ENCODE assay signal across 33 cellular contexts in the genomic region with DNA sequence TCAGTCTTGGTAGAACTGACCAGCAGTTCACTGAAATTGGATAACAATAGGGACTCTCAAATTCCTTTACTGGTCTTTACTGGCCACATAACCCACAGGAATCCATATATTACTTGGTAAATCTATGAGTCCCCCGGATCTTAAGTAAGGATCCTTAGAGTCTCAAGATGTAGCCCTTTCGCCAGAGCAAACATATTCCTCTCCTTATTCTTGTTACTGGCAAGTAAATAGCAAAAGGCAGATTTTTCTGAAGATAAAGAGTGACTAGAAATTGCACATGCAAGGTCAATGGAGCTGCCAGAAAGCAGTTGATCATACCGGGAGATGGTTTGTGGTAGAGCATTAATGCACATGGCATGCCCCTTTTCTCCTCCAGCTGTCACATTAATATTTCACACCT.
A peak's percentile ranks its signal among the peaks of the same experiment; 100 is the strongest.
DNase-seq lines count a peak whose midpoint lies in the region; ATAC-seq, FAIRE-seq and TF ChIP-seq lines count a peak whose summit lies in the region.
"Had no signal": no experiment of that assay in that cellular context is flagged by ENCODE, and none has a peak within 500 bp of the region (broad histone marks: within the 10 kb centered on the region; RNA-seq: fewer than 3 reads in every experiment).

No MANE protein-coding gene starts in this region.

- H3K27me3 ChIP-seq in astrocyte (ENCODE audit: insufficient read depth, low read length) (no peaks in the 10 kb centered on the region), gastrocnemius medialis (no peaks in the 10 kb centered on the region)
- H3K27me3 ChIP-seq: BLaER1 treated with 17β-estradiol and CSF1 and Interleukin-3, amounts not matched to agents 10 nM and 100 nM; colonic mucosa; neutrophil; right lobe of liver; tibial artery; vagina had no signal

- no peaks in the 10 kb centered on the region for H3K79me2 ChIP-seq in astrocyte (ENCODE audit: insufficient read depth, low read length)

- no peaks in the 10 kb centered on the region for H3K36me3 ChIP-seq in astrocyte (ENCODE audit: insufficient read depth, low read length)
- no peaks in the 10 kb centered on the region for H3K36me3 ChIP-seq in gastrocnemius medialis
- H3K36me3 ChIP-seq: BLaER1 treated with 17β-estradiol and CSF1 and Interleukin-3, amounts not matched to agents 10 nM and 100 nM; colonic mucosa; neutrophil; prostate gland; right lobe of liver; tibial artery; vagina had no signal

- H3K9ac ChIP-seq in astrocyte (ENCODE audit: low read length), result no peak overlapping the region
- H3K9ac ChIP-seq: BLaER1 treated with 17β-estradiol and CSF1 and Interleukin-3, amounts not matched to agents 10 nM and 100 nM had no signal

- DNase-seq in AG10803 (ENCODE audit: low read depth) (peak; percentile 95), HT1080 (ENCODE audit: low read depth) (peak; percentile 47), astrocyte (ENCODE audit: low read depth) (peak; percentile 99), fibroblast of pulmonary artery (ENCODE audit: low read depth) (peak; percentile 58), kidney glomerular epithelial cell (lab: John Stamatoyannopoulos, UW) (no peak), gastrocnemius medialis (no peak)
- DNase-seq: activated CD4-positive, alpha-beta memory T cell treated with anti-CD3 and anti-CD28 coated beads for 36 hours; activated CD4-positive, alpha-beta T cell treated with anti-CD3 and anti-CD28 coated beads for 1 hour; activated naive CD4-positive, alpha-beta T cell treated with Interleukin-2 at 50 U/mL for 16 hours; colonic mucosa; DMS153; effector CD8-positive, alpha-beta T cell; foreskin fibroblast; head of caudate nucleus; NCI-H1092; NCI-H1694 treated with DMSO at 0.1 percent for 48 hours; NCI-H2171; NCI-H510A treated with DMSO at 0.1 percent for 48 hours; OCI-M1; right lobe of liver; stimulated activated CD4-positive, alpha-beta T cell treated with anti-CD3 and anti-CD28 coated beads, Interleukin-4, amount 100 ng/mL, for 1 hour; tibial artery had no signal

- in situ Hi-C loops in gastrocnemius medialis (cut with MboI; ENCODE audit: low sequenced_read_pairs in 4 of 4), result no loop called here

- no peak overlapping the region for H3K4me3 ChIP-seq in AG10803 (ENCODE audit: low read length)
- H3K4me3 ChIP-seq in astrocyte (ENCODE audit: insufficient read depth, low read depth, low read length), result no peak overlapping the region
- H3K4me3 ChIP-seq in fibroblast of pulmonary artery (replicated peaks; ENCODE audit: low read depth, low read length), result no peak overlapping the region
- H3K4me3 ChIP-seq in gastrocnemius medialis, result no peak overlapping the region
- H3K4me3 ChIP-seq: A549; BLaER1 treated with 17β-estradiol and CSF1 and Interleukin-3, amounts not matched to agents 10 nM and 100 nM; colonic mucosa; prostate gland; right lobe of liver; tibial artery; vagina had no signal

- no peak for TF ChIP-seq CTCF in AG10803 (conservative IDR thresholded peaks at IDR 0.05; ENCODE audit: low read length)
- no peak for TF ChIP-seq CTCF in astrocyte (IDR thresholded peaks at IDR 0.05; ENCODE audit: insufficient read depth, low read depth, low read length)
- TF ChIP-seq CTCF in fibroblast of pulmonary artery (IDR thresholded peaks at IDR 0.05; ENCODE audit: low read length, missing control alignments), result no peak
- no peak for TF ChIP-seq CTCF in gastrocnemius medialis (IDR thresholded peaks at IDR 0.05 in 4 of 5, conservative IDR thresholded peaks at IDR 0.05 in 1 of 5)

- H3K27ac Mint-ChIP-seq in astrocyte (ENCODE audit: unreplicated experiment), result peak overlapping the region; percentile 67
- H3K27ac Mint-ChIP-seq: activated CD4-positive, alpha-beta memory T cell treated with anti-CD3 and anti-CD28 coated beads for 36 hours; T-helper 2 cell treated with Interferon-gamma antibody and Interleukin-4, amounts not matched to agents 5 μg/mL and 100 μg/mL, for 36 hours had no signal

- TF ChIP-seq POLR2A in gastrocnemius medialis (IDR thresholded peaks at IDR 0.05), result no peak

- no peaks in the 10 kb centered on the region for H4K20me1 ChIP-seq in astrocyte (ENCODE audit: insufficient read depth, low read length)
- H4K20me1 ChIP-seq: BLaER1 treated with 17β-estradiol and CSF1 and Interleukin-3, amounts not matched to agents 10 nM and 100 nM had no signal

- peaks cover 28% of the 10 kb centered on the region for H3K4me1 Mint-ChIP-seq in astrocyte (ENCODE audit: low read depth, unreplicated experiment)

- no peak for FAIRE-seq in astrocyte (lab: Jason Lieb, UNC)
- FAIRE-seq: A549, bronchial epithelial cell, keratinocyte had no signal

- H2AFZ ChIP-seq in astrocyte (ENCODE audit: low read depth, low read length), result no peak overlapping the region

- H3K4me1 ChIP-seq in astrocyte (ENCODE audit: insufficient read depth, low read length) (peaks cover 11% of the 10 kb centered on the region), gastrocnemius medialis (no peaks in the 10 kb centered on the region)
- H3K4me1 ChIP-seq: A549; BLaER1 treated with 17β-estradiol and CSF1 and Interleukin-3, amounts not matched to agents 10 nM and 100 nM; colonic mucosa; prostate gland; right lobe of liver; tibial artery; vagina had no signal

- H3K36me3 Mint-ChIP-seq in astrocyte (ENCODE audit: low read depth, unreplicated experiment), result peaks cover 2% of the 10 kb centered on the region
- H3K36me3 Mint-ChIP-seq: activated CD4-positive, alpha-beta memory T cell treated with anti-CD3 and anti-CD28 coated beads for 36 hours had no signal

- H3K4me2 ChIP-seq in astrocyte (ENCODE audit: low read length), result peak overlapping the region; percentile 34
- H3K4me2 ChIP-seq: A549; BLaER1 treated with 17β-estradiol and CSF1 and Interleukin-3, amounts not matched to agents 10 nM and 100 nM had no signal

- H3K9me3 ChIP-seq in astrocyte (ENCODE audit: insufficient read depth, low read depth, low read length) (no peaks in the 10 kb centered on the region), gastrocnemius medialis (no peaks in the 10 kb centered on the region)
- H3K9me3 ChIP-seq: A549; BLaER1 treated with 17β-estradiol and CSF1 and Interleukin-3, amounts not matched to agents 10 nM and 100 nM; colonic mucosa; neutrophil; prostate gland; right lobe of liver; tibial artery; vagina had no signal

- H3K27ac ChIP-seq in astrocyte (ENCODE audit: low read depth, low read length) (no peak overlapping the region), gastrocnemius medialis (no peak overlapping the region)
- H3K27ac ChIP-seq: A549; BLaER1 treated with 17β-estradiol and CSF1 and Interleukin-3, amounts not matched to agents 10 nM and 100 nM; colonic mucosa; epithelial cell of prostate; neutrophil; prostate gland; right lobe of liver; tibial artery; vagina had no signal

- H3K9me3 Mint-ChIP-seq in astrocyte (ENCODE audit: unreplicated experiment), result no peaks in the 10 kb centered on the region
- H3K9me3 Mint-ChIP-seq: activated CD4-positive, alpha-beta memory T cell treated with anti-CD3 and anti-CD28 coated beads for 36 hours; T-helper 2 cell treated with Interferon-gamma antibody and Interleukin-4, amounts not matched to agents 5 μg/mL and 100 μg/mL, for 36 hours had no signal

- H3K27me3 Mint-ChIP-seq in astrocyte (ENCODE audit: low read depth, unreplicated experiment), result no peaks in the 10 kb centered on the region
- H3K27me3 Mint-ChIP-seq: activated CD4-positive, alpha-beta memory T cell treated with anti-CD3 and anti-CD28 coated beads for 36 hours had no signal

- intact Hi-C loops in gastrocnemius medialis (cut with DNase I; ENCODE audit: low total_unique reads), result no loop called here

- ATAC-seq in HG03439 (IDR thresholded peaks at IDR 0.05; ENCODE audit: unreplicated experiment), result no peak
- no peak for ATAC-seq in GM18868 (IDR thresholded peaks at IDR 0.05; ENCODE audit: unreplicated experiment)
- ATAC-seq in gastrocnemius medialis, result no peak
- ATAC-seq: A549, right lobe of liver had no signal

- no peak overlapping the region for H3K4me3 Mint-ChIP-seq in astrocyte (ENCODE audit: unreplicated experiment)
- H3K4me3 Mint-ChIP-seq: activated CD4-positive, alpha-beta memory T cell treated with anti-CD3 and anti-CD28 coated beads for 36 hours; T-helper 2 cell treated with Interferon-gamma antibody and Interleukin-4, amounts not matched to agents 5 μg/mL and 100 μg/mL, for 36 hours had no signal

Comparison
In these comparisons a context has a peak if more than half of its experiments do, and no peak if none do; other contexts are left out.
1. DNase-seq: peak in AG10803 (single experiment), HT1080 (single experiment), astrocyte (single experiment) and fibroblast of pulmonary artery (single experiment); none in kidney glomerular epithelial cell (single experiment) and gastrocnemius medialis (0 of 2).